In genomic region chr3:13648744-13649096, GRCh38 we compare ENCODE assay signal across 10 cellular contexts.
"Had no signal": no experiment of that assay in that cellular context is flagged by ENCODE, and none has a peak within 500 bp of the region (broad histone marks: within the 10 kb centered on the region; RNA-seq: fewer than 3 reads in every experiment).

No MANE protein-coding gene starts in this region.

- H3K36me3 ChIP-seq: brain microvascular endothelial cell, left ventricle myocardium inferior, sigmoid colon, suprapubic skin, upper lobe of left lung had no signal

- H3K4me3 Mint-ChIP-seq: activated CD8-positive, alpha-beta memory T cell treated with anti-CD3 and anti-CD28 coated beads, Interleukin-2, amount 10 ng/mL, durations not matched to agents 7 days and 5 days; activated T-cell treated with anti-CD3 and anti-CD28 coated beads, Interleukin-2, amount 50 U/mL, for 24 hours had no signal

- H3K4me3 ChIP-seq: left ventricle myocardium inferior, sigmoid colon, suprapubic skin, upper lobe of left lung had no signal

- H3K36me3 Mint-ChIP-seq: activated CD8-positive, alpha-beta memory T cell treated with anti-CD3 and anti-CD28 coated beads, Interleukin-2, amount 10 ng/mL, durations not matched to agents 7 days and 5 days; activated naive CD4-positive, alpha-beta T cell treated with anti-CD3 and anti-CD28 coated beads, Interleukin-2, amount 50 U/mL, for 72 hours; memory B cell had no signal

- H3K27ac ChIP-seq: brain microvascular endothelial cell, left ventricle myocardium inferior, sigmoid colon, suprapubic skin, upper lobe of left lung had no signal

- H3K9me3 ChIP-seq: left ventricle myocardium inferior, sigmoid colon, suprapubic skin, upper lobe of left lung had no signal

- H3K27ac Mint-ChIP-seq: activated CD8-positive, alpha-beta memory T cell treated with anti-CD3 and anti-CD28 coated beads, Interleukin-2, amount 10 ng/mL, durations not matched to agents 7 days and 5 days; activated naive CD4-positive, alpha-beta T cell treated with anti-CD3 and anti-CD28 coated beads, Interleukin-2, amount 50 U/mL, for 72 hours; activated T-cell treated with anti-CD3 and anti-CD28 coated beads, Interleukin-2, amount 50 U/mL, for 24 hours; memory B cell had no signal

- H3K9me3 Mint-ChIP-seq: activated naive CD4-positive, alpha-beta T cell treated with anti-CD3 and anti-CD28 coated beads, Interleukin-2, amount 50 U/mL, for 72 hours; activated T-cell treated with anti-CD3 and anti-CD28 coated beads, Interleukin-2, amount 50 U/mL, for 24 hours; memory B cell; nephron had no signal

- H3K27me3 ChIP-seq: brain microvascular endothelial cell had no signal
